Comparison of ENCODE assay signal across 26 cellular contexts in the genomic region with DNA sequence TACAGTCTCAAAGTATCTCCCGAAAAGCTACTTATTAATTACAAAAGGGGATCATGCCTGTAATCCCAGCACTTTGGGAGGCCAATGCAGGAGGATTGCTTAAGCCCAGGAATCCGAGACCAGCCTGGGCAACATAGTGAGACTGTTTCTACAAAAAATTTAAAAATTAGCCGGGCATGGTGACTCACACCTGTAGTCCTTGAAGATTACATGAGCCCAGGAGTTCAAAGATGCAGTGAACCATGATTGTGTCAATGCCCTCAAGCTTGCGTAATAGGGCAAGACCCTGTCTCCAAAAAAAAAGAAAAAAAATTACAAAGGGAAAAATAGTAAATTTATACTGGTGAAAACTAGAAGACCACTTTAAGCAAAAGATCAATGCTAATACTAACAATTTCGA. TPM values are rescaled to one million over a fixed set of nuclear protein-coding genes. Genes with fewer than 3 reads are reported as not detected.
DNase-seq lines count a peak whose midpoint lies in the region; ATAC-seq and TF ChIP-seq lines count a peak whose summit lies in the region.
"Had no signal": no experiment of that assay in that cellular context is flagged by ENCODE, and none has a peak within 500 bp of the region (broad histone marks: within the 10 kb centered on the region; RNA-seq: fewer than 3 reads in every experiment).

No MANE protein-coding gene starts in this region.

- peak in 3 of 4 donors; percentile 29 to 59 (median 49) for ATAC-seq in right lobe of liver
- ATAC-seq: GM23338, Right ventricle myocardium inferior had no signal

- no peaks in the 10 kb centered on the region for H3K9me2 ChIP-seq in Karpas-422 (replicated peaks; ENCODE audit: insufficient read depth, low read length)

- H3K9me3 ChIP-seq in endodermal cell (ENCODE audit: control insufficient read depth, low read length) (no peaks in the 10 kb centered on the region), right lobe of liver (no peaks in the 10 kb centered on the region), Karpas-422 (ENCODE audit: low read length) (no peaks in the 10 kb centered on the region)
- H3K9me3 ChIP-seq: BLaER1, HAP-1, MG63, SJSA1 had no signal

- TF ChIP-seq CTCF in NB4 (IDR thresholded peaks at IDR 0.05; ENCODE audit: low read depth, low read length) (no peak), endodermal cell (conservative IDR thresholded peaks at IDR 0.05) (no peak), right lobe of liver (IDR thresholded peaks at IDR 0.05) (no peak)

- H3K9me3 Mint-ChIP-seq in endodermal cell = peaks cover 58% of the 10 kb centered on the region
- H3K9me3 Mint-ChIP-seq: CD4-positive, alpha-beta T cell; GM23338 had no signal

- H3K27ac ChIP-seq in endodermal cell (ENCODE audit: low read depth, low read length) = no peak overlapping the region
- no peak overlapping the region for H3K27ac ChIP-seq in right lobe of liver
- H3K27ac ChIP-seq in Karpas-422 (ENCODE audit: low read length) = no peak overlapping the region
- H3K27ac ChIP-seq: BLaER1, HL-60, SJSA1 had no signal

- no peak for TF ChIP-seq POLR2A in NB4 (IDR thresholded peaks at IDR 0.05; ENCODE audit: extremely low read depth, insufficient read length)
- TF ChIP-seq POLR2A in right lobe of liver (IDR thresholded peaks at IDR 0.05) = no peak

- no peaks in the 10 kb centered on the region for H3K4me1 ChIP-seq in endodermal cell (ENCODE audit: control insufficient read depth, insufficient read depth, low read length)
- no peaks in the 10 kb centered on the region for H3K4me1 ChIP-seq in right lobe of liver
- peaks cover 15% of the 10 kb centered on the region for H3K4me1 ChIP-seq in Karpas-422 (ENCODE audit: low read length)

- DNase-seq in Caki2 (ENCODE audit: low read depth) (peak; percentile 71), NB4 (ENCODE audit: low read depth) (peak; percentile 25), endodermal cell (no peak), right lobe of liver (no peak), NCI-H146 (lab: John Stamatoyannopoulos, UW) (no peak), amygdala (lab: John Stamatoyannopoulos, UW) (no peak), HT-29 (ENCODE audit: low spot score) (no peak), Karpas-422 (no peak)
- DNase-seq: CD4-positive, alpha-beta T cell; COR-L47; DMS 273 treated with DMSO at 0.1 percent for 48 hours; DND-41; Kasumi-1; MG63; NCI-H1694 treated with DMSO at 0.1 percent for 48 hours; NCI-H2081 treated with DMSO at 0.1 percent for 48 hours; NCI-H2171 treated with DMSO at 0.1 percent for 48 hours; NCI-H524 treated with DMSO at 0.1 percent for 48 hours; OCI-M1 had no signal

- H3K9ac ChIP-seq in endodermal cell (ENCODE audit: extremely low read depth, low read length, poor library complexity, severe bottlenecking) (no peak overlapping the region), Karpas-422 (ENCODE audit: low read length) (no peak overlapping the region)
- H3K9ac ChIP-seq: BLaER1 had no signal

- WGBS in endodermal cell (ENCODE audit: insufficient coverage in 1 of 2, insufficient read length in 1 of 2), 2 experiments = 81 to 100% methylated on average over 1 to 4 of the region's 5 CpGs
- WGBS in right lobe of liver (ENCODE audit: insufficient coverage, low coverage, low lambda C conversion rate, missing lambda C conversion rate) = 54% methylated on average over 5 of the region's 5 CpGs

- H3K36me3 ChIP-seq in endodermal cell (ENCODE audit: control insufficient read depth, insufficient read depth, low read length) (peaks cover 6% of the 10 kb centered on the region), right lobe of liver (no peaks in the 10 kb centered on the region), Karpas-422 (ENCODE audit: insufficient read depth, low read length) (no peaks in the 10 kb centered on the region)
- H3K36me3 ChIP-seq: BLaER1, HAP-1, MG63, SJSA1 had no signal

- no peaks in the 10 kb centered on the region for H3K27me3 Mint-ChIP-seq in endodermal cell (ENCODE audit: insufficient read depth)
- H3K27me3 Mint-ChIP-seq: CD4-positive, alpha-beta T cell had no signal

- H3K4me3 Mint-ChIP-seq in endodermal cell = no peak overlapping the region
- H3K4me3 Mint-ChIP-seq: CD4-positive, alpha-beta T cell; GM23338 had no signal

- in situ Hi-C loops in Caki2 (cut with HindIII; ENCODE audit: low pct_unique_long_range_greater_than_20kb, low sequenced_read_pairs) = no loop called here

- no peak overlapping the region for H2AFZ ChIP-seq in Karpas-422 (ENCODE audit: low read length)
- H2AFZ ChIP-seq: GM23338 had no signal

- H3K4me1 Mint-ChIP-seq in endodermal cell = peaks cover 8% of the 10 kb centered on the region

- H3K36me3 Mint-ChIP-seq in endodermal cell (ENCODE audit: low read depth) = peaks cover 4% of the 10 kb centered on the region

- no peaks in the 10 kb centered on the region for H3K79me2 ChIP-seq in Karpas-422 (ENCODE audit: low read length)

- peaks cover 7% of the 10 kb centered on the region; the same call in 1 of the 2 replicates for H4K20me1 ChIP-seq in Karpas-422 (ENCODE audit: insufficient read depth, low read depth, low read length)
- H4K20me1 ChIP-seq: BLaER1 had no signal

- H3K4me2 ChIP-seq in Karpas-422 (ENCODE audit: low read depth, low read length, poor library complexity, severe bottlenecking) = no peak overlapping the region
- H3K4me2 ChIP-seq: BLaER1, GM23338 had no signal

- H3K4me3 ChIP-seq in NB4 (ENCODE audit: low read depth, low read length) = no peak overlapping the region
- H3K4me3 ChIP-seq in endodermal cell (ENCODE audit: low read length) = no peak overlapping the region
- no peak overlapping the region for H3K4me3 ChIP-seq in right lobe of liver
- no peak overlapping the region for H3K4me3 ChIP-seq in Karpas-422 (ENCODE audit: low read length)
- H3K4me3 ChIP-seq: BLaER1, GM23338, HAP-1, MG63, SJSA1 had no signal

- H3K27me3 ChIP-seq in endodermal cell (ENCODE audit: control insufficient read depth, insufficient read depth, low read length, poor library complexity, severe bottlenecking) (no peaks in the 10 kb centered on the region), right lobe of liver (no peaks in the 10 kb centered on the region), Karpas-422 (ENCODE audit: low read length) (no peaks in the 10 kb centered on the region)
- H3K27me3 ChIP-seq: MG63, SJSA1 had no signal

- intact Hi-C loops in right lobe of liver (cut with DNase I) = no loop called here

- H3K27ac Mint-ChIP-seq in endodermal cell = peak overlapping the region; percentile 79
- H3K27ac Mint-ChIP-seq: CD4-positive, alpha-beta T cell; GM23338 had no signal

RNA-seq across cellular contexts. Expression of a gene that starts 3.3 kb away (rescaled TPM):
- total RNA-seq in Caki2 (2014; rRNA removed; shearing (Covaris generic); ENCODE audit: low replicate concordance) = 149 and 151 TPM in 2 replicates
- total RNA-seq in endodermal cell = 10 to 100 TPM; 51.1 to 54.4 TPM
- polyA plus RNA-seq in endodermal cell (2013, experiment 1 of 2) = 40.1 TPM
- 45.9 TPM for polyA plus RNA-seq in endodermal cell (2013, experiment 2 of 2)
- 1 to 10 TPM; 1.7 to 6.1 (median 1.9) TPM for total RNA-seq in right lobe of liver
- 6.5 and 8.7 TPM in 2 replicates for total RNA-seq in HT-29 (2014; rRNA removed; shearing (Covaris generic))
- total RNA-seq in Karpas-422 (2014; rRNA removed; shearing (Covaris generic); ENCODE audit: low replicate concordance) = 0.29 TPM in 1 of 2 replicates, not detected in the other

RNA-seq across cellular contexts. Expression of a gene that starts 16.1 kb away (rescaled TPM):
- total RNA-seq in Caki2 (2014; rRNA removed; shearing (Covaris generic); ENCODE audit: low replicate concordance) = 66.8 and 118 TPM in 2 replicates
- total RNA-seq in endodermal cell = 100 to 1,000 TPM; 105 to 119 TPM
- polyA plus RNA-seq in endodermal cell (2013, experiment 1 of 2) = 155 TPM
- polyA plus RNA-seq in endodermal cell (2013, experiment 2 of 2) = 164 TPM
- 100 to 1,000 TPM; 150 to 276 (median 225) TPM for total RNA-seq in right lobe of liver
- 285 and 311 TPM in 2 replicates for total RNA-seq in HT-29 (2014; rRNA removed; shearing (Covaris generic))
- 50.2 and 90.6 TPM in 2 replicates for total RNA-seq in Karpas-422 (2014; rRNA removed; shearing (Covaris generic); ENCODE audit: low replicate concordance)

RNA-seq across cellular contexts. Expression of a gene that starts 29.5 kb away (rescaled TPM):
- total RNA-seq in Caki2 (2014; rRNA removed; shearing (Covaris generic); ENCODE audit: low replicate concordance) = 126 and 139 TPM in 2 replicates
- total RNA-seq in endodermal cell = 10 to 100 TPM; 47.3 to 54.3 TPM
- polyA plus RNA-seq in endodermal cell (2013, experiment 1 of 2) = 46.1 TPM
- 43.6 TPM for polyA plus RNA-seq in endodermal cell (2013, experiment 2 of 2)
- total RNA-seq in right lobe of liver = 10 to 100 TPM in 5 of 6 experiments, 1 to 10 TPM in 1; 9.9 to 30.4 (median 12.5) TPM
- 102 and 118 TPM in 2 replicates for total RNA-seq in HT-29 (2014; rRNA removed; shearing (Covaris generic))
- 22.9 and 36.3 TPM in 2 replicates for total RNA-seq in Karpas-422 (2014; rRNA removed; shearing (Covaris generic); ENCODE audit: low replicate concordance)

RNA-seq across cellular contexts. Expression of a gene that starts 34.0 kb away (rescaled TPM):
- total RNA-seq in Caki2 (2014; rRNA removed; shearing (Covaris generic); ENCODE audit: low replicate concordance) = 1.6 and 2.8 TPM in 2 replicates
- total RNA-seq in endodermal cell (1 to 10 TPM; 7.0 to 7.6 TPM), right lobe of liver (1 to 10 TPM; 4.3 to 7.5 (median 5.6) TPM)
- 7.3 TPM for polyA plus RNA-seq in endodermal cell (2013, experiment 1 of 2)
- 6.5 TPM for polyA plus RNA-seq in endodermal cell (2013, experiment 2 of 2)
- total RNA-seq in HT-29 (2014; rRNA removed; shearing (Covaris generic)) = 5.6 and 10.5 TPM in 2 replicates
- 3.1 and 14.4 TPM in 2 replicates for total RNA-seq in Karpas-422 (2014; rRNA removed; shearing (Covaris generic); ENCODE audit: low replicate concordance)

RNA-seq across cellular contexts. Expression of a gene that starts 35.4 kb away (rescaled TPM):
- 2.5 TPM in 1 of 2 replicates, not detected in the other for total RNA-seq in Caki2 (2014; rRNA removed; shearing (Covaris generic); ENCODE audit: low replicate concordance)
- total RNA-seq in endodermal cell = 10 to 100 TPM; 22.4 to 40.7 TPM
- 23.3 TPM for polyA plus RNA-seq in endodermal cell (2013, experiment 1 of 2)
- polyA plus RNA-seq in endodermal cell (2013, experiment 2 of 2) = 26.2 TPM
- 1 to 10 TPM in 1 of 6 experiments, under 1 TPM in 4, not detected in 1; 0.22 to 1.4 (median 0.37) TPM for total RNA-seq in right lobe of liver
- total RNA-seq in HT-29 (2014; rRNA removed; shearing (Covaris generic)) = 103 and 136 TPM in 2 replicates
- total RNA-seq in Karpas-422 (2014; rRNA removed; shearing (Covaris generic); ENCODE audit: low replicate concordance) = not detected in 2 replicates
- total RNA-seq: HT1080 had no signal

Comparison
In these comparisons a context has a peak if more than half of its experiments do, and no peak if none do; other contexts are left out.
1. DNase-seq: peak in Caki2 (single experiment) and NB4 (single experiment); none in endodermal cell (single experiment), right lobe of liver (0 of 3), NCI-H146 (single experiment), amygdala (0 of 56), HT-29 (single experiment) and Karpas-422 (single experiment).